17 cellular contexts compared by ENCODE assay signal in the genomic region with DNA sequence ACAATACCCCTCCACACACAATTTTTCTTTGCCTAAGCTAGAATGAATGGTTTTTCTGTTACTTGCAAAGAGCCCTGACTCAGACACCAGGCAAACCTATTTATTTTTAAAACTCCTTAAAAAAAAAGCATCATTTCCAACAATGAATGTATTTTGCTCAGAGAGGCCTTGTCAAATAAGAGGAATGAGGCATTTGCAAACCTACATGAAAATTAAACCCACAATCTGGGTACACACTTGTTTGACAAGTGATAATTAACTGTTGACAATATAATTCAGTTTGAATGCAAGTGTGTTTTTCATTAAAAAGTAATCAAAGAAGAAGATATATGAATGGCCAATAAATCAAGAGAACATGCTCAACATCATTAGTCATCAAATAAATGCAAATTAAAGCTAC.
"Had no signal": no experiment of that assay in that cellular context is flagged by ENCODE, and none has a peak within 500 bp of the region (broad histone marks: within the 10 kb centered on the region; RNA-seq: fewer than 3 reads in every experiment).

No MANE protein-coding gene starts in this region.

- H3K4me3 ChIP-seq: cardiac muscle cell, dorsolateral prefrontal cortex, gastrocnemius medialis, left lung, thyroid gland had no signal

- H3K36me3 ChIP-seq: cardiac muscle cell, gastrocnemius medialis, left lung, thyroid gland had no signal

- H3K27me3 Mint-ChIP-seq: activated CD4-positive, alpha-beta memory T cell treated with anti-CD3 and anti-CD28 coated beads, Interleukin-2, amount 10 ng/mL, durations not matched to agents 7 days and 5 days had no signal

- H3K9me3 ChIP-seq: gastrocnemius medialis, left lung, thyroid gland had no signal

- H3K4me1 Mint-ChIP-seq: activated B cell treated with CpG ODN at 0.5 μM for 24 hours; activated CD4-positive, alpha-beta memory T cell treated with anti-CD3 and anti-CD28 coated beads, Interleukin-2, amount 10 ng/mL, durations not matched to agents 7 days and 5 days; activated CD8-positive, alpha-beta memory T cell treated with anti-CD3 and anti-CD28 coated beads, Interleukin-2, amount 10 ng/mL, durations not matched to agents 7 days and 5 days; activated naive CD8-positive, alpha-beta T cell treated with anti-CD3 and anti-CD28 coated beads for 36 hours had no signal

- H3K27ac ChIP-seq: cardiac muscle cell, dorsolateral prefrontal cortex, left lung, thyroid gland had no signal

- H3K27me3 ChIP-seq: cardiac muscle cell, gastrocnemius medialis, thyroid gland had no signal

- H3K4me3 Mint-ChIP-seq: activated B cell treated with CpG ODN at 0.5 μM for 24 hours; activated CD4-positive, alpha-beta memory T cell treated with anti-CD3 and anti-CD28 coated beads, Interleukin-2, amount 10 ng/mL, durations not matched to agents 7 days and 5 days; activated CD8-positive, alpha-beta memory T cell treated with anti-CD3 and anti-CD28 coated beads, Interleukin-2, amount 10 ng/mL, durations not matched to agents 7 days and 5 days; activated naive CD8-positive, alpha-beta T cell treated with anti-CD3 and anti-CD28 coated beads for 36 hours; nephron progenitor cell had no signal

- H3K4me1 ChIP-seq: gastrocnemius medialis, left lung, thyroid gland had no signal

- H3K9me3 Mint-ChIP-seq: activated B cell treated with CpG ODN at 0.5 μM for 24 hours; activated CD4-positive, alpha-beta memory T cell treated with anti-CD3 and anti-CD28 coated beads, Interleukin-2, amount 10 ng/mL, durations not matched to agents 7 days and 5 days; activated naive CD8-positive, alpha-beta T cell treated with anti-CD3 and anti-CD28 coated beads for 36 hours; nephron progenitor cell had no signal

- H3K36me3 Mint-ChIP-seq: activated CD8-positive, alpha-beta memory T cell treated with anti-CD3 and anti-CD28 coated beads, Interleukin-2, amount 10 ng/mL, durations not matched to agents 7 days and 5 days; activated naive CD8-positive, alpha-beta T cell treated with anti-CD3 and anti-CD28 coated beads for 36 hours had no signal

- H3K27ac Mint-ChIP-seq: activated B cell treated with CpG ODN at 0.5 μM for 24 hours; activated CD4-positive, alpha-beta memory T cell treated with anti-CD3 and anti-CD28 coated beads, Interleukin-2, amount 10 ng/mL, durations not matched to agents 7 days and 5 days; activated CD8-positive, alpha-beta memory T cell treated with anti-CD3 and anti-CD28 coated beads, Interleukin-2, amount 10 ng/mL, durations not matched to agents 7 days and 5 days; activated naive CD8-positive, alpha-beta T cell treated with anti-CD3 and anti-CD28 coated beads for 36 hours; nephron progenitor cell had no signal

- ATAC-seq: activated CD8-positive, alpha-beta memory T cell treated with anti-CD3 and anti-CD28 coated beads, Interleukin-2, amount 10 ng/mL, durations not matched to agents 7 days and 5 days; left lung had no signal

- DNase-seq: activated B cell treated with CpG ODN at 0.5 μM for 24 hours; activated CD4-positive, alpha-beta memory T cell treated with anti-CD3 and anti-CD28 coated beads, Interleukin-2, amount 10 ng/mL, durations not matched to agents 7 days and 5 days; activated CD4-positive, alpha-beta T cell treated with anti-CD3 and anti-CD28 coated beads for 48 hours; activated CD8-positive, alpha-beta memory T cell treated with anti-CD3 and anti-CD28 coated beads, Interleukin-2, amount 10 ng/mL, durations not matched to agents 7 days and 5 days; activated naive CD8-positive, alpha-beta T cell treated with anti-CD3 and anti-CD28 coated beads for 36 hours; amniotic stem cell; head of caudate nucleus; left lung; nephron progenitor cell; occipital lobe; retina; stimulated activated CD8-positive, alpha-beta memory T cell treated with anti-CD3 and anti-CD28 coated beads, Interleukin-4, amount 100 ng/mL, for 48 hours; stimulated activated naive CD4-positive, alpha-beta T cell treated with Interleukin-2 at 50 U/mL for 16 hours; thyroid gland had no signal
